ENCODE assay signal across 8 cellular contexts in genomic region chr2:223993634-223994232, GRCh38.
A peak's percentile ranks its signal among the peaks of the same experiment; 100 is the strongest.
DNase-seq lines count a peak whose midpoint lies in the region; ATAC-seq and TF ChIP-seq lines count a peak whose summit lies in the region.

No MANE protein-coding gene starts in this region.

- no peaks in the 10 kb centered on the region for H3K4me1 ChIP-seq in iPS DF 6.9 (ENCODE audit: control insufficient read depth, insufficient read depth, low read length)

- WGBS in iPS DF 6.9 (ENCODE audit: insufficient coverage, insufficient read length) = no CpG with 5 or more reads among the region's 5 CpGs

- in situ Hi-C loops in astrocyte of the spinal cord (cut with HindIII; ENCODE audit: low sequenced_read_pairs) = loop anchor here (25.0 kb wide), 1 partner anchor 294 kb away; no protein-coding TSS in a partner anchor

- no peaks in the 10 kb centered on the region for H3K9me3 ChIP-seq in iPS DF 6.9 (ENCODE audit: control insufficient read depth, insufficient read depth, low read length)

- no peak overlapping the region for H3K27ac ChIP-seq in iPS DF 6.9 (ENCODE audit: low read length)

- ATAC-seq in HG02571 (IDR thresholded peaks at IDR 0.05; ENCODE audit: unreplicated experiment) = peak; percentile 66
- ATAC-seq in HG03460 (IDR thresholded peaks at IDR 0.05; ENCODE audit: unreplicated experiment) = no peak

- H3K4me3 ChIP-seq in GM12865 (ENCODE audit: low read depth, low read length) (no peak overlapping the region), astrocyte of the spinal cord (ENCODE audit: low read depth, low read length) (no peak overlapping the region), iPS DF 6.9 (ENCODE audit: low read length) (no peak overlapping the region)

- no peaks in the 10 kb centered on the region for H3K36me3 ChIP-seq in iPS DF 6.9 (ENCODE audit: control insufficient read depth, insufficient read depth, low read length)

- TF ChIP-seq CTCF in GM12865 (IDR thresholded peaks at IDR 0.05; ENCODE audit: insufficient read depth, low read depth, low read length, missing control alignments) = peak; percentile 79
- peak; percentile 80 for TF ChIP-seq CTCF in astrocyte of the spinal cord (IDR thresholded peaks at IDR 0.05; ENCODE audit: low read depth, low read length)

- DNase-seq in GM12865 (ENCODE audit: low read depth) (peak; percentile 79), NCI-H146 (lab: John Stamatoyannopoulos, UW) (peak; percentile 49), T-helper 9 cell (peak; percentile 38), astrocyte of the spinal cord (ENCODE audit: low read depth, low spot score) (peak; percentile 86), iPS DF 6.9 (ENCODE audit: low read depth, low spot score) (peak; percentile 50)
- peak; percentile 9 to 50 for DNase-seq in stimulated activated CD4-positive, alpha-beta T cell treated with anti-CD3 and anti-CD28 coated beads, Interleukin-15, amount 100 ng/mL, for 48 hours (ENCODE audit: low read depth in 2 of 2)

- H3K27me3 ChIP-seq in iPS DF 6.9 (ENCODE audit: control insufficient read depth, insufficient read depth, low read length) = no peaks in the 10 kb centered on the region

Comparison
In these comparisons a context has a peak if more than half of its experiments do, and no peak if none do; other contexts are left out.
1. DNase-seq: peak in every context shown above with its lines; median percentile 86 in astrocyte of the spinal cord; 79 in GM12865; 50 in iPS DF 6.9; 49 in NCI-H146; 38 in T-helper 9 cell; 30 in stimulated activated CD4-positive, alpha-beta T cell treated with anti-CD3 and anti-CD28 coated beads, Interleukin-15, amount 100 ng/mL, for 48 hours.